1 cellular context compared by ENCODE assay signal in the genomic region with DNA sequence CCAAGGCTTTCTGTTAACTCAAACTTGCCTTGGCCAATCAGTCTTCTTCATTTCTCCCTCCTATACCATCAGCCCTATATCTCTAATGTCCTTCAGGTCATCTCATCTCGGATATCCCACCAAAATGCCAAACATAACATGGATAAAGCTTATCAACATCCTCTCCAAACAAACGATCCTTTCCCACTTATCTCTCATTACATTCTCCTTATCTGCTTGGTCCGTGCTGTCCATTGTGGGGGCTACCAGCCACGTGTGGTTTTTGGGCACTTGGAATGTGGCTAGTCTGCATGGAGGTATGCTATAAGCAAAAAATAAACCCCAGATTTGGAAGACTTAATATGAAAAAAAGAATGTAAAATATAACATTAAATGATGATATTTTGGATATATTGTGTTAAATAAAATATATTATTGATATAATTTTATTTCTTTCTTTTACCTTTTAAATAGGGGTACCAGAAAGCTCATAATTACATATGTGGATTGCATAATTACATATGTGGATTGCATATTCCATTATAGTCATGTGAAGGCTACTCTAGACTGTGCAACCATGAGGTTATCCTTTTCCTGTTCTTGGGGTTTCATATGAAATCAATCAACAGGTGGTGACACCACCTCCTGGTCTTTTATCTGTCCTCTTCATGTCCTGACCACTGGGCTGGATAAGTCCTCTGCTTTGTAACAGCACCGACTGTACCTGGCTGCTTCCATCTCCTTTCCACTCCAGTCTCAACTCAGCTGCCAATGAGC.
TF ChIP-seq lines count a peak whose summit lies in the region.

No MANE protein-coding gene starts in this region.

TF ChIP-seq in WTC11, 78 proteins besides CTCF, POLR2A, EP300 and RAD21 (continued from another document):
- TF ChIP-seq, protein P1, sequence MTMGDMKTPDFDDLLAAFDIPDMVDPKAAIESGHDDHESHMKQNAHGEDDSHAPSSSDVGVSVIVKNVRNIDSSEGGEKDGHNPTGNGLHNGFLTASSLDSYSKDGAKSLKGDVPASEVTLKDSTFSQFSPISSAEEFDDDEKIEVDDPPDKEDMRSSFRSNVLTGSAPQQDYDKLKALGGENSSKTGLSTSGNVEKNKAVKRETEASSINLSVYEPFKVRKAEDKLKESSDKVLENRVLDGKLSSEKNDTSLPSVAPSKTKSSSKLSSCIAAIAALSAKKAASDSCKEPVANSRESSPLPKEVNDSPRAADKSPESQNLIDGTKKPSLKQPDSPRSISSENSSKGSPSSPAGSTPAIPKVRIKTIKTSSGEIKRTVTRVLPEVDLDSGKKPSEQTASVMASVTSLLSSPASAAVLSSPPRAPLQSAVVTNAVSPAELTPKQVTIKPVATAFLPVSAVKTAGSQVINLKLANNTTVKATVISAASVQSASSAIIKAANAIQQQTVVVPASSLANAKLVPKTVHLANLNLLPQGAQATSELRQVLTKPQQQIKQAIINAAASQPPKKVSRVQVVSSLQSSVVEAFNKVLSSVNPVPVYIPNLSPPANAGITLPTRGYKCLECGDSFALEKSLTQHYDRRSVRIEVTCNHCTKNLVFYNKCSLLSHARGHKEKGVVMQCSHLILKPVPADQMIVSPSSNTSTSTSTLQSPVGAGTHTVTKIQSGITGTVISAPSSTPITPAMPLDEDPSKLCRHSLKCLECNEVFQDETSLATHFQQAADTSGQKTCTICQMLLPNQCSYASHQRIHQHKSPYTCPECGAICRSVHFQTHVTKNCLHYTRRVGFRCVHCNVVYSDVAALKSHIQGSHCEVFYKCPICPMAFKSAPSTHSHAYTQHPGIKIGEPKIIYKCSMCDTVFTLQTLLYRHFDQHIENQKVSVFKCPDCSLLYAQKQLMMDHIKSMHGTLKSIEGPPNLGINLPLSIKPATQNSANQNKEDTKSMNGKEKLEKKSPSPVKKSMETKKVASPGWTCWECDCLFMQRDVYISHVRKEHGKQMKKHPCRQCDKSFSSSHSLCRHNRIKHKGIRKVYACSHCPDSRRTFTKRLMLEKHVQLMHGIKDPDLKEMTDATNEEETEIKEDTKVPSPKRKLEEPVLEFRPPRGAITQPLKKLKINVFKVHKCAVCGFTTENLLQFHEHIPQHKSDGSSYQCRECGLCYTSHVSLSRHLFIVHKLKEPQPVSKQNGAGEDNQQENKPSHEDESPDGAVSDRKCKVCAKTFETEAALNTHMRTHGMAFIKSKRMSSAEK (CRISPR knock-in tag; IDR thresholded peaks at IDR 0.05; ENCODE audit: borderline replicate concordance), result no peak
- TF ChIP-seq, protein P2, sequence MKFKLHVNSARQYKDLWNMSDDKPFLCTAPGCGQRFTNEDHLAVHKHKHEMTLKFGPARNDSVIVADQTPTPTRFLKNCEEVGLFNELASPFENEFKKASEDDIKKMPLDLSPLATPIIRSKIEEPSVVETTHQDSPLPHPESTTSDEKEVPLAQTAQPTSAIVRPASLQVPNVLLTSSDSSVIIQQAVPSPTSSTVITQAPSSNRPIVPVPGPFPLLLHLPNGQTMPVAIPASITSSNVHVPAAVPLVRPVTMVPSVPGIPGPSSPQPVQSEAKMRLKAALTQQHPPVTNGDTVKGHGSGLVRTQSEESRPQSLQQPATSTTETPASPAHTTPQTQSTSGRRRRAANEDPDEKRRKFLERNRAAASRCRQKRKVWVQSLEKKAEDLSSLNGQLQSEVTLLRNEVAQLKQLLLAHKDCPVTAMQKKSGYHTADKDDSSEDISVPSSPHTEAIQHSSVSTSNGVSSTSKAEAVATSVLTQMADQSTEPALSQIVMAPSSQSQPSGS (CRISPR knock-in tag; IDR thresholded peaks at IDR 0.05; ENCODE audit: borderline replicate concordance, low read depth), result no peak
- TF ChIP-seq NR3C1 (CRISPR knock-in tag; conservative IDR thresholded peaks at IDR 0.05; ENCODE audit: low read depth), result no peak
- TF ChIP-seq KAT7 (CRISPR knock-in tag; IDR thresholded peaks at IDR 0.05; ENCODE audit: borderline replicate concordance), result no peak
- TF ChIP-seq, protein P3, sequence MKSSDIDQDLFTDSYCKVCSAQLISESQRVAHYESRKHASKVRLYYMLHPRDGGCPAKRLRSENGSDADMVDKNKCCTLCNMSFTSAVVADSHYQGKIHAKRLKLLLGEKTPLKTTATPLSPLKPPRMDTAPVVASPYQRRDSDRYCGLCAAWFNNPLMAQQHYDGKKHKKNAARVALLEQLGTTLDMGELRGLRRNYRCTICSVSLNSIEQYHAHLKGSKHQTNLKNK (CRISPR knock-in tag; IDR thresholded peaks at IDR 0.05), result no peak
TF ChIP-seq in WTC11: peak in this region for 1.
